In genomic region chr16:56610609-56611111, GRCh38 we compare ENCODE assay signal across 8 cellular contexts. TPM values are rescaled to one million over a fixed set of nuclear protein-coding genes. Genes with fewer than 3 reads are reported as not detected.
DNase-seq lines count a peak whose midpoint lies in the region; ATAC-seq and TF ChIP-seq lines count a peak whose summit lies in the region.

No MANE protein-coding gene starts in this region.

- H3K9me3 ChIP-seq in MG63 (no peaks in the 10 kb centered on the region; the same call in 1 of the 2 replicates), neuronal stem cell (replicated peaks in 1 of 2; ENCODE audit: control insufficient read depth in 2 of 2, insufficient read depth in 1 of 2, low read depth in 1 of 2, low read length in 2 of 2) (no peaks in the 10 kb centered on the region)

- peak overlapping the region; percentile 91 to 93 for H3K27ac ChIP-seq in coronary artery
- no peak overlapping the region for H3K27ac ChIP-seq in neuronal stem cell (replicated peaks; ENCODE audit: low read length)

- H3K79me1 ChIP-seq in neuronal stem cell (ENCODE audit: low read depth, low read length), result no peaks in the 10 kb centered on the region

- H3K18ac ChIP-seq in neuronal stem cell (ENCODE audit: low read length), result no peak overlapping the region

- no peaks in the 10 kb centered on the region for H3K36me3 ChIP-seq in BJ (ENCODE audit: control insufficient read depth, insufficient read depth, low read length)
- H3K36me3 ChIP-seq in MG63, result peaks cover 12% of the 10 kb centered on the region
- no peaks in the 10 kb centered on the region for H3K36me3 ChIP-seq in neuronal stem cell (replicated peaks in 1 of 2; ENCODE audit: control insufficient read depth in 2 of 2, insufficient read depth in 2 of 2, low read length in 2 of 2)

- no peak overlapping the region for H2AK5ac ChIP-seq in neuronal stem cell (ENCODE audit: low read depth, low read length)

- H3K14ac ChIP-seq in neuronal stem cell (ENCODE audit: low read length), result no peak overlapping the region

- H3K23ac ChIP-seq in neuronal stem cell (ENCODE audit: low read depth, low read length, poor library complexity), result peak overlapping the region; percentile 43

- no peak overlapping the region for H2BK120ac ChIP-seq in neuronal stem cell (ENCODE audit: low read depth, low read length)

- POLR2A ChIA-PET in BJ (lab: Charles Lee), result interaction anchor here (0.6 kb wide), 1 partner anchor 15 kb away, joined by 3 read pairs; the partner anchor contains the start of gene MT1E

- peaks cover 16 to 22% of the 10 kb centered on the region in 2 donors for H3K4me1 ChIP-seq in neuronal stem cell (ENCODE audit: control insufficient read depth in 2 of 2, insufficient read depth in 1 of 2, low read depth in 1 of 2, low read length in 2 of 2)

- H4K91ac ChIP-seq in neuronal stem cell (ENCODE audit: low read depth, low read length, poor library complexity), result no peak overlapping the region

- H2BK5ac ChIP-seq in neuronal stem cell (ENCODE audit: low read length), result no peak overlapping the region

- in situ Hi-C loops in KBM-7 (cut with MboI; ENCODE audit: low pct_unique_long_range_greater_than_20kb, low sequenced_read_pairs), result no loop called here

- H3K27me3 ChIP-seq in BJ (ENCODE audit: control insufficient read depth, insufficient read depth, low read length) (no peaks in the 10 kb centered on the region), MG63 (no peaks in the 10 kb centered on the region), neuronal stem cell (ENCODE audit: control insufficient read depth in 3 of 3, insufficient read depth in 3 of 3, low read depth in 1 of 3, low read length in 3 of 3) (peaks cover 6 to 45% (median 38%) of the 10 kb centered on the region in 3 experiments)

- no peak overlapping the region for H4K8ac ChIP-seq in neuronal stem cell (ENCODE audit: low read depth, low read length)

- no peak overlapping the region for H3K4ac ChIP-seq in neuronal stem cell (ENCODE audit: low read length)

- no peak overlapping the region for H2BK15ac ChIP-seq in neuronal stem cell (ENCODE audit: low read length)

- H2BK12ac ChIP-seq in neuronal stem cell (ENCODE audit: low read length), result no peak overlapping the region

- intact Hi-C loops in posterior cingulate gyrus (cut with DNase I), result no loop called here

- no peak overlapping the region for H3K9ac ChIP-seq in neuronal stem cell (ENCODE audit: low read depth, low read length, poor library complexity)

- H3K4me2 ChIP-seq in neuronal stem cell (ENCODE audit: insufficient read depth, low read length, poor library complexity, severe bottlenecking), result no peak overlapping the region

- CTCF ChIA-PET in BJ (lab: Yijun Ruan, JAX), result interaction anchor here (0.6 to 1.9 kb wide), 6 partner anchors 10 to 91 kb away, joined by 3 to 9 read pairs (median 4); partner anchors contain the start of gene MT1E

- WGBS in neuronal stem cell (ENCODE audit: extremely low coverage in 2 of 2, insufficient read length in 2 of 2, insufficient replicate concordance in 1 of 2), 2 donors, result no CpG with 5 or more reads among the region's 2 CpGs

- H2AFZ ChIP-seq in neuronal stem cell (ENCODE audit: low read length), result peak overlapping the region; percentile 81

- TF ChIP-seq CTCF in BJ (IDR thresholded peaks at IDR 0.05; ENCODE audit: insufficient read depth, low read depth, low read length) (no peak), coronary artery (IDR thresholded peaks at IDR 0.05) (no peak)

- no peak for ATAC-seq in GM21737 (IDR thresholded peaks at IDR 0.05; ENCODE audit: unreplicated experiment)

- H3K4me3 ChIP-seq in BJ (ENCODE audit: low read depth, low read length) (peak overlapping the region; percentile 84; the same call in 1 of the 2 replicates), MG63 (peak overlapping the region; percentile 74), coronary artery (peak overlapping the region; percentile 82), neuronal stem cell (ENCODE audit: low read length in 2 of 2) (no peak overlapping the region)

- DNase-seq in BJ (ENCODE audit: low read depth) (no peak), MG63 (peak; percentile 62), coronary artery (ENCODE audit: low spot score) (peak; percentile 76), neuronal stem cell (ENCODE audit: low spot score) (no peak), KBM-7 (no peak), foreskin melanocyte (no peak), posterior cingulate gyrus (no peak)

RNA-seq across cellular contexts. Expression of gene MT2A, which starts 2.3 kb away (rescaled TPM):
- polyA plus RNA-seq in BJ (2011; rRNA removed), result 167 and 194 TPM in 2 replicates
- 138 and 205 TPM in 2 replicates for polyA minus RNA-seq in BJ (2011; rRNA and poly(A)+ RNA removed)
- 115 and 538 TPM in 2 replicates for total RNA-seq in MG63 (2014; rRNA removed; shearing (Covaris generic); ENCODE audit: low replicate concordance)
- 3.5 TPM for polyA plus RNA-seq in neuronal stem cell (2013, experiment 1 of 2)
- polyA plus RNA-seq in neuronal stem cell (2013, experiment 2 of 2), result 3.5 TPM

RNA-seq across cellular contexts. Expression of gene MT1E, which starts 14.9 kb away (rescaled TPM):
- polyA plus RNA-seq in BJ (2011; rRNA removed), result 147 and 188 TPM in 2 replicates
- polyA minus RNA-seq in BJ (2011; rRNA and poly(A)+ RNA removed), result 78.9 and 115 TPM in 2 replicates
- 49.5 and 203 TPM in 2 replicates for total RNA-seq in MG63 (2014; rRNA removed; shearing (Covaris generic); ENCODE audit: low replicate concordance)
- polyA plus RNA-seq in neuronal stem cell (2013, experiment 1 of 2), result 0.35 TPM
- polyA plus RNA-seq in neuronal stem cell (2013, experiment 2 of 2), result 0.28 TPM

RNA-seq across cellular contexts. Expression of gene MT3, which starts 21.3 kb away (rescaled TPM):
- polyA plus RNA-seq in BJ (2011; rRNA removed), result not detected in 2 replicates
- not detected in 2 replicates for polyA minus RNA-seq in BJ (2011; rRNA and poly(A)+ RNA removed)
- not detected in 2 replicates for total RNA-seq in MG63 (2014; rRNA removed; shearing (Covaris generic); ENCODE audit: low replicate concordance)
- polyA plus RNA-seq in neuronal stem cell (2013, experiment 1 of 2), result not detected
- not detected for polyA plus RNA-seq in neuronal stem cell (2013, experiment 2 of 2)

RNA-seq across cellular contexts. Expression of gene MT1M, which starts 21.8 kb away (rescaled TPM):
- polyA plus RNA-seq in BJ (2011; rRNA removed), result 0.67 and 0.94 TPM in 2 replicates
- polyA minus RNA-seq in BJ (2011; rRNA and poly(A)+ RNA removed), result 0.93 and 0.95 TPM in 2 replicates
- total RNA-seq in MG63 (2014; rRNA removed; shearing (Covaris generic); ENCODE audit: low replicate concordance), result 5.2 and 26.7 TPM in 2 replicates
- polyA plus RNA-seq in neuronal stem cell (2013, experiment 1 of 2), result not detected
- polyA plus RNA-seq in neuronal stem cell (2013, experiment 2 of 2), result not detected

RNA-seq across cellular contexts. Expression of gene MT1A, which starts 27.8 kb away (rescaled TPM):
- 0.82 TPM in 1 of 2 replicates, not detected in the other for polyA plus RNA-seq in BJ (2011; rRNA removed)
- 2.1 and 2.7 TPM in 2 replicates for polyA minus RNA-seq in BJ (2011; rRNA and poly(A)+ RNA removed)
- not detected in 2 replicates for total RNA-seq in MG63 (2014; rRNA removed; shearing (Covaris generic); ENCODE audit: low replicate concordance)
- not detected for polyA plus RNA-seq in neuronal stem cell (2013, experiment 1 of 2)
- not detected for polyA plus RNA-seq in neuronal stem cell (2013, experiment 2 of 2)

Comparison
In these comparisons a context has a peak if more than half of its experiments do, and no peak if none do; other contexts are left out.
1. DNase-seq: peak in MG63 (single experiment) and coronary artery (single experiment); none in BJ (single experiment), neuronal stem cell (single experiment), KBM-7 (single experiment), foreskin melanocyte (single experiment) and posterior cingulate gyrus (0 of 10).
2. H3K4me3 ChIP-seq: peak in BJ (single experiment), MG63 (single experiment) and coronary artery (single experiment); none in neuronal stem cell (0 of 2).